In the genomic region with DNA sequence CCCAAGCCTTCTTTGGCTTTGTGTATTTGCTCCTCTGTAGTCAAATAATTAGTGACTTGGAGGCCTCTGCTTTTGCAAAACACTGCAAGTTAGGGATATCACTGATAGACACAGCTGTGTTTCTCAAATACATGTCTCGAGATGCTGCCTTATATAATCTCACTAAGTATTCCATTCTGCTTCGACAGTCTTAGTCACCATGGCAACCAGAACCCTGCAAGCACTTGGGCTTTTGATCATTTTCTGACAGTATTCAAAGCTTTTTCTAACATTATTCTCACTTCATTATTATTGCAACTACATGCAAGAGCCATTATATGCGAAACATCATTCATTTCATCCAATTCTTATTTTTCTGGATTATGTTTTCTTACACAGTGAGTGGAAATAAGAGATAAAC, we compare ENCODE assay signal across 15 cellular contexts.
"Had no signal": no experiment of that assay in that cellular context is flagged by ENCODE, and none has a peak within 500 bp of the region (broad histone marks: within the 10 kb centered on the region; RNA-seq: fewer than 3 reads in every experiment).

No MANE protein-coding gene starts in this region.

- H3K27ac Mint-ChIP-seq: activated naive CD8-positive, alpha-beta T cell treated with anti-CD3 and anti-CD28 coated beads for 36 hours; natural killer cell; stimulated activated naive CD8-positive, alpha-beta T cell treated with anti-CD3 and anti-CD28 coated beads, Interleukin-15, Interleukin-2, amounts not matched to agents 100 ng/mL and 50 ng/mL, for 24 hours had no signal

- H3K4me1 Mint-ChIP-seq: activated naive CD8-positive, alpha-beta T cell treated with anti-CD3 and anti-CD28 coated beads for 36 hours; natural killer cell had no signal

- H3K4me3 ChIP-seq: colonic mucosa, lower lobe of right lung, testis, upper lobe of right lung had no signal

- H3K36me3 ChIP-seq: colonic mucosa had no signal

- H3K27me3 ChIP-seq: colonic mucosa, testis, upper lobe of right lung had no signal

- H3K4me1 ChIP-seq: colonic mucosa, lower lobe of right lung, testis, upper lobe of right lung had no signal

- H3K36me3 Mint-ChIP-seq: activated naive CD8-positive, alpha-beta T cell treated with anti-CD3 and anti-CD28 coated beads for 36 hours; natural killer cell had no signal

- ATAC-seq: activated T-cell treated with anti-CD3 and anti-CD28 coated beads, Interleukin-2, amount 50 U/mL, for 4 hours; left cardiac atrium; lower lobe of right lung; natural killer cell; upper lobe of right lung had no signal

- H3K27ac ChIP-seq: colonic mucosa, lower lobe of right lung, testis, upper lobe of right lung had no signal

- H3K27me3 Mint-ChIP-seq: activated naive CD8-positive, alpha-beta T cell treated with anti-CD3 and anti-CD28 coated beads for 36 hours; stimulated activated naive CD8-positive, alpha-beta T cell treated with anti-CD3 and anti-CD28 coated beads, Interleukin-15, Interleukin-2, amounts not matched to agents 100 ng/mL and 50 ng/mL, for 24 hours had no signal

- H3K4me3 Mint-ChIP-seq: activated naive CD8-positive, alpha-beta T cell treated with anti-CD3 and anti-CD28 coated beads for 36 hours; activated T-cell treated with anti-CD3 and anti-CD28 coated beads, Interleukin-2, amount 50 U/mL, for 4 hours; natural killer cell; stimulated activated naive CD8-positive, alpha-beta T cell treated with anti-CD3 and anti-CD28 coated beads, Interleukin-15, Interleukin-2, amounts not matched to agents 100 ng/mL and 50 ng/mL, for 24 hours had no signal

- H3K9me3 Mint-ChIP-seq: activated naive CD8-positive, alpha-beta T cell treated with anti-CD3 and anti-CD28 coated beads for 36 hours; activated T-cell treated with anti-CD3 and anti-CD28 coated beads, Interleukin-2, amount 50 U/mL, for 4 hours; natural killer cell; stimulated activated naive CD8-positive, alpha-beta T cell treated with anti-CD3 and anti-CD28 coated beads, Interleukin-15, Interleukin-2, amounts not matched to agents 100 ng/mL and 50 ng/mL, for 24 hours had no signal

- DNase-seq: activated CD4-positive, alpha-beta T cell treated with anti-CD3 and anti-CD28 coated beads for 1 hour; activated CD4-positive, alpha-beta T cell treated with anti-CD3 and anti-CD28 coated beads, Interleukin-2, amount 50 U/mL, for 48 hours; activated gamma-delta T cell; activated naive CD8-positive, alpha-beta T cell treated with anti-CD3 and anti-CD28 coated beads for 36 hours; activated T-cell treated with anti-CD3 and anti-CD28 coated beads, Interleukin-2, amount 50 U/mL, for 4 hours; colonic mucosa; erythroblast; left cardiac atrium; lower lobe of right lung; natural killer cell; stimulated activated CD4-positive, alpha-beta T cell treated with anti-CD3 and anti-CD28 coated beads, Interleukin-4, amount 100 ng/mL, for 1 hour; stimulated activated CD8-positive, alpha-beta memory T cell treated with anti-CD3 and anti-CD28 coated beads, Interleukin-4, amount 100 ng/mL, for 48 hours; testis; upper lobe of right lung had no signal

- H3K9me3 ChIP-seq: colonic mucosa, lower lobe of right lung, testis, upper lobe of right lung had no signal
